ENCODE assay signal across 8 cellular contexts in the genomic region with DNA sequence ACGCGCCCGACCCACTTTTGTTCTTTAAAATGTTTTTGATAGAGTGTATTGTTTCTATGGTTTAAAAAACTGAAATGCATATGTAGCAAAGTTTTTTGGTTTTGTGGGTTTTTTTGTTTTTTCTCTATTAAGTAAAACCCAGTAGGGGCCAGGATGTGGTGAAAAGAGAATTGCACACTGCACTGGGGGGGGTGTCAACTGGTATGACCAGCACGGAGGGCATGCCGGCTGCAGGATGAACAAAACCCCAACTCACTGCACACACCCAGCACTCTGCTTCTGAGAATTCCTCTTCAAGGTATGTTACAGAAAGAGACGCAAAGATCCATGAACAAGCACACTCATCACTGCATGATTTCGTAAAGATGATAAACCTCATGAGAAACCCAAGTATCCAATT.
DNase-seq lines count a peak whose midpoint lies in the region; ATAC-seq lines count a peak whose summit lies in the region.

No MANE protein-coding gene starts in this region.

- peaks cover 0 to 2% (median 0%) of the 10 kb centered on the region in 3 donors for H3K9me3 Mint-ChIP-seq in IgD-negative memory B cell

- H3K27ac Mint-ChIP-seq in IgD-negative memory B cell, result peak overlapping the region; percentile 88 to 93 (median 93)

- H3K4me1 Mint-ChIP-seq in IgD-negative memory B cell, result peaks cover 41 to 49% (median 48%) of the 10 kb centered on the region in 3 donors

- DNase-seq in activated CD4-positive, alpha-beta T cell treated with anti-CD3 and anti-CD28 coated beads, Interleukin-2, amount 50 U/mL, for 1 hour, result peak; percentile 60
- DNase-seq in stimulated activated CD8-positive, alpha-beta memory T cell treated with anti-CD3 and anti-CD28 coated beads, Interleukin-4, amount 100 ng/mL, for 48 hours, result peak; percentile 80
- no peak for DNase-seq in NCI-H2171 (lab: John Stamatoyannopoulos, UW)

- peak; percentile 38 for ATAC-seq in esophagus mucosa
- ATAC-seq in GM18873 (IDR thresholded peaks at IDR 0.05; ENCODE audit: low FRiP score, unreplicated experiment), result no peak
- ATAC-seq in HG03025 (IDR thresholded peaks at IDR 0.05; ENCODE audit: low FRiP score, unreplicated experiment), result no peak
- no peak for ATAC-seq in GM21717 (IDR thresholded peaks at IDR 0.05; ENCODE audit: unreplicated experiment)

- H3K36me3 Mint-ChIP-seq in IgD-negative memory B cell, result peaks cover 17% of the 10 kb centered on the region

- no peaks in the 10 kb centered on the region for H3K27me3 Mint-ChIP-seq in IgD-negative memory B cell

- peak overlapping the region; percentile 68 to 95 (median 84) for H3K4me3 Mint-ChIP-seq in IgD-negative memory B cell
